15 cellular contexts compared by ENCODE assay signal in the genomic region with DNA sequence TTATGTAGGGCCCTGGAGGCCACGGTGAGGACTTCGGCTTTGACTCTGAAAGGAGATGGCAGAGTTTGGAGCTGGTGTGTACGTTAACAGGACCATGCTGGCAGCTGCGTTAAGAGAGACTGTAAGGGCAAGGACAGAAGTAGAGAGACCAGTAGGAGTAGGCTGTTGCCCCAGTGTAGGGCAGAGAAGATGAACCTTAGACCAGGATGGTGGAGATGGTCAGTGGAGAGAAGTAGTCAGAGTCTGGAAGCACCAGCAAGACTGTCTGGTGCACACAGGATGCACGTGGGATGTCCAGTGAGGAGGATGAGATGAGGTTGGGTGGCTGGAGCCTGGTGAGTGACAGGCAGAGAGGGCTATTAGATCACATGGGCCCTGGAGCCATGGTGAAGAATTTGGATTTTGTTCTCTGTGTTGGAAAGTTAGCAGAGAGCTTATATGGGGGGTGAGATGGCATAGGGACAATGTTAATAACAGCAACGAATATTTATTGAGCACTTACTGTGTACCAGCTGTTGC.
DNase-seq lines count a peak whose midpoint lies in the region; ATAC-seq and TF ChIP-seq lines count a peak whose summit lies in the region.
"Had no signal": no experiment of that assay in that cellular context is flagged by ENCODE, and none has a peak within 500 bp of the region (broad histone marks: within the 10 kb centered on the region; RNA-seq: fewer than 3 reads in every experiment).

No MANE protein-coding gene starts in this region.

- H3K36me3 Mint-ChIP-seq in H9 (ENCODE audit: insufficient read depth in 1 of 3, low read depth in 3 of 3) (no peaks in the 10 kb centered on the region), mesothelial cell of epicardium (no peaks in the 10 kb centered on the region)
- H3K36me3 Mint-ChIP-seq: stimulated activated effector memory CD8-positive, alpha-beta T cell treated with anti-CD3 and anti-CD28 coated beads, Interleukin-12 subunit alpha, Interleukin-12 subunit beta, amount 100 ng/mL, for 72 hours had no signal

- H2BK12ac ChIP-seq in H9 (ENCODE audit: insufficient read length, low read depth, low read length) = no peak overlapping the region

- H3K9me3 Mint-ChIP-seq in H9 = no peaks in the 10 kb centered on the region; a peak in 1 of 5 replicates
- no peaks in the 10 kb centered on the region for H3K9me3 Mint-ChIP-seq in mesothelial cell of epicardium
- H3K9me3 Mint-ChIP-seq: activated CD4-positive, alpha-beta T cell treated with anti-CD3 and anti-CD28 coated beads, Interleukin-2, amount 10 ng/mL, durations not matched to agents 24 days and 14 days; stimulated activated effector memory CD8-positive, alpha-beta T cell treated with anti-CD3 and anti-CD28 coated beads, Interleukin-12 subunit alpha, Interleukin-12 subunit beta, amount 100 ng/mL, for 72 hours had no signal

- H4K5ac ChIP-seq in H9 (ENCODE audit: insufficient read length, low read depth, low read length) = no peak overlapping the region

- H3K27me3 ChIP-seq in H9 (ENCODE audit: insufficient read depth, low read length) (no peaks in the 10 kb centered on the region), WERI-Rb-1 (ENCODE audit: insufficient read depth, low read depth, severe bottlenecking) (no peaks in the 10 kb centered on the region), hepatocyte (no peaks in the 10 kb centered on the region), stomach (no peaks in the 10 kb centered on the region)
- H3K27me3 ChIP-seq: cardiac muscle cell, foreskin keratinocyte, MG63 had no signal

- H3K4me3 ChIP-seq in WERI-Rb-1 (ENCODE audit: low read depth, low read length) (no peak overlapping the region), hepatocyte (no peak overlapping the region), stomach (no peak overlapping the region)
- H3K4me3 ChIP-seq: cardiac muscle cell, MG63 had no signal

- H3K4ac ChIP-seq in H9 (ENCODE audit: low read depth, low read length) = no peak overlapping the region

- H3T11ph ChIP-seq in H9 (ENCODE audit: low read length) = no peak overlapping the region

- no peak overlapping the region for H3K14ac ChIP-seq in H9 (ENCODE audit: insufficient read depth, low read length)

- H3K4me1 Mint-ChIP-seq in H9 = peaks cover 85 to 86% of the 10 kb centered on the region in 2 experiments
- H3K4me1 Mint-ChIP-seq in mesothelial cell of epicardium = peaks cover 57% of the 10 kb centered on the region

- no peak overlapping the region for H3K23ac ChIP-seq in H9 (ENCODE audit: insufficient read length, low read depth, low read length)

- H3K9me2 ChIP-seq in hepatocyte (replicated peaks; ENCODE audit: insufficient read depth) = no peaks in the 10 kb centered on the region

- H3K27me3 Mint-ChIP-seq in H9 (ENCODE audit: low read depth) (peaks cover 1% of the 10 kb centered on the region; the same call in 1 of the 2 replicates), mesothelial cell of epicardium (ENCODE audit: low read depth) (no peaks in the 10 kb centered on the region)
- H3K27me3 Mint-ChIP-seq: activated CD4-positive, alpha-beta T cell treated with anti-CD3 and anti-CD28 coated beads, Interleukin-2, amount 10 ng/mL, durations not matched to agents 24 days and 14 days had no signal

- H3K79me1 ChIP-seq in H9 (ENCODE audit: insufficient read depth, low read depth, low read length, poor library complexity, severe bottlenecking) = peaks cover 4% of the 10 kb centered on the region

- no peak for DNase-seq in H9
- DNase-seq in WERI-Rb-1 = no peak
- no peak for DNase-seq in hepatocyte (ENCODE audit: low spot score)
- no peak for DNase-seq in stomach
- DNase-seq in stimulated activated CD4-positive, alpha-beta T cell treated with anti-CD3 and anti-CD28 coated beads, Interleukin-12 subunit alpha, Interleukin-12 subunit beta, amount 100 ng/mL, for 4 hours = no peak
- DNase-seq in AML-193 (lab: John Stamatoyannopoulos, UW) = no peak
- DNase-seq in mesothelial cell of epicardium (ENCODE audit: low spot score in 2 of 2, unreplicated experiment in 2 of 2) = no peak
- DNase-seq: activated CD4-positive, alpha-beta T cell treated with anti-CD3 and anti-CD28 coated beads, Interleukin-2, amount 10 ng/mL, durations not matched to agents 24 days and 14 days; foreskin keratinocyte; MG63; NCI-H1417 treated with DMSO at 0.1 percent for 48 hours; NCI-H526 had no signal

- H3K79me2 ChIP-seq in H9 (ENCODE audit: insufficient read depth, low read length) (peaks cover 49% of the 10 kb centered on the region; the same call in 1 of the 2 replicates), hepatocyte (peaks cover 73% of the 10 kb centered on the region)

- intact Hi-C loops in stomach (cut with DNase I; ENCODE audit: low total_unique reads) = no loop called here

- H3K4me2 ChIP-seq in H9 (ENCODE audit: insufficient read depth, insufficient read length, low read length) (no peak overlapping the region), hepatocyte (no peak overlapping the region)

- H3K23me2 ChIP-seq in H9 (ENCODE audit: insufficient read length, low read depth, low read length, poor library complexity, severe bottlenecking) = peaks cover 8% of the 10 kb centered on the region

- H2AFZ ChIP-seq in H9 (ENCODE audit: low read length) (no peak overlapping the region), hepatocyte (no peak overlapping the region)

- H3K9ac ChIP-seq in H9 (ENCODE audit: extremely low read depth, insufficient read length, low read length) = no peak overlapping the region

- TF ChIP-seq POLR2A in stomach (IDR thresholded peaks at IDR 0.05) = no peak

- H2BK20ac ChIP-seq in H9 (ENCODE audit: low read depth, low read length, poor library complexity, severe bottlenecking) = no peak overlapping the region

- no peak overlapping the region for H2BK15ac ChIP-seq in H9 (ENCODE audit: low read depth, low read length)

- TF ChIP-seq CTCF in H9 (conservative IDR thresholded peaks at IDR 0.05) (no peak), WERI-Rb-1 (IDR thresholded peaks at IDR 0.05; ENCODE audit: low read depth, low read length) (no peak), hepatocyte (IDR thresholded peaks at IDR 0.05; ENCODE audit: poor library complexity) (no peak), stomach (IDR thresholded peaks at IDR 0.05) (no peak), mesothelial cell of epicardium (IDR thresholded peaks at IDR 0.05; ENCODE audit: unreplicated experiment) (no peak)

- H3K4me3 Mint-ChIP-seq in H9 (peak overlapping the region; percentile 9 to 21; a peak in 4 of 5 replicates), mesothelial cell of epicardium (no peak overlapping the region)
- H3K4me3 Mint-ChIP-seq: activated CD4-positive, alpha-beta T cell treated with anti-CD3 and anti-CD28 coated beads, Interleukin-2, amount 10 ng/mL, durations not matched to agents 24 days and 14 days; stimulated activated effector memory CD8-positive, alpha-beta T cell treated with anti-CD3 and anti-CD28 coated beads, Interleukin-12 subunit alpha, Interleukin-12 subunit beta, amount 100 ng/mL, for 72 hours had no signal

- H3K9me3 ChIP-seq in H9 (ENCODE audit: control insufficient read depth, low read depth, low read length) (no peaks in the 10 kb centered on the region), WERI-Rb-1 (ENCODE audit: severe bottlenecking) (no peaks in the 10 kb centered on the region), hepatocyte (ENCODE audit: low read depth) (no peaks in the 10 kb centered on the region), stomach (no peaks in the 10 kb centered on the region)
- H3K9me3 ChIP-seq: MG63 had no signal

- no peaks in the 10 kb centered on the region for H4K20me1 ChIP-seq in H9 (ENCODE audit: control insufficient read depth, insufficient read depth, insufficient read length)
- H4K20me1 ChIP-seq in hepatocyte (ENCODE audit: insufficient read depth, poor library complexity, severe bottlenecking) = peaks cover 27% of the 10 kb centered on the region

- H2AK5ac ChIP-seq in H9 (ENCODE audit: insufficient read length, low read length) = no peak overlapping the region

- no CpG with 5 or more reads among the region's 6 CpGs for WGBS in H9 (ENCODE audit: extremely low coverage, insufficient read length, low lambda C conversion rate)
- 90% methylated on average over 6 of the region's 6 CpGs for WGBS in hepatocyte (ENCODE audit: low lambda C conversion rate, missing lambda C conversion rate)
- WGBS in stomach, 5 donors = 85 to 89% (median 86%) methylated on average over 6 of the region's 6 CpGs

- H3K27ac Mint-ChIP-seq in H9 = peak overlapping the region in 1 of 3 experiments; percentile 21; a peak in 2 of 7 replicates
- H3K27ac Mint-ChIP-seq in mesothelial cell of epicardium = no peak overlapping the region
- H3K27ac Mint-ChIP-seq: activated CD4-positive, alpha-beta T cell treated with anti-CD3 and anti-CD28 coated beads, Interleukin-2, amount 10 ng/mL, durations not matched to agents 24 days and 14 days; stimulated activated effector memory CD8-positive, alpha-beta T cell treated with anti-CD3 and anti-CD28 coated beads, Interleukin-12 subunit alpha, Interleukin-12 subunit beta, amount 100 ng/mL, for 72 hours had no signal

- no peak overlapping the region for H3K18ac ChIP-seq in H9 (ENCODE audit: insufficient read length, low read depth, low read length)

- no peak overlapping the region for H4K8ac ChIP-seq in H9 (replicated peaks; ENCODE audit: insufficient read length, low read depth, low read length)

- H3K4me1 ChIP-seq in H9 (ENCODE audit: insufficient read depth, low read length) (peaks cover 33% of the 10 kb centered on the region), hepatocyte (ENCODE audit: insufficient read depth) (peaks cover 47% of the 10 kb centered on the region), stomach (peaks cover 49 to 91% (median 86%) of the 10 kb centered on the region in 4 donors)

- H3K36me3 ChIP-seq in WERI-Rb-1 = no peaks in the 10 kb centered on the region
- no peaks in the 10 kb centered on the region for H3K36me3 ChIP-seq in hepatocyte (replicated peaks; ENCODE audit: insufficient read depth, low read depth)
- H3K36me3 ChIP-seq in stomach = no peaks in the 10 kb centered on the region
- H3K36me3 ChIP-seq: cardiac muscle cell, MG63 had no signal

- H2BK120ac ChIP-seq in H9 (ENCODE audit: low read depth, low read length, poor library complexity, severe bottlenecking) = no peak overlapping the region

- no peak overlapping the region for H4K91ac ChIP-seq in H9 (ENCODE audit: insufficient read length, low read depth, low read length)

- no peak overlapping the region for H2BK5ac ChIP-seq in H9 (ENCODE audit: insufficient read length, low read length)

- ATAC-seq in HG03025 (IDR thresholded peaks at IDR 0.05; ENCODE audit: low FRiP score, unreplicated experiment) = no peak
- ATAC-seq: foreskin keratinocyte; stimulated activated effector memory CD8-positive, alpha-beta T cell treated with anti-CD3 and anti-CD28 coated beads, Interleukin-12 subunit alpha, Interleukin-12 subunit beta, amount 100 ng/mL, for 72 hours had no signal

- TF ChIP-seq EP300 in stomach (IDR thresholded peaks at IDR 0.05) = no peak

- H3K27ac ChIP-seq in H9 (ENCODE audit: insufficient read length, low read depth, low read length) (no peak overlapping the region), WERI-Rb-1 (peak overlapping the region; percentile 71; the same call in 1 of the 2 replicates), hepatocyte (peak overlapping the region; percentile 79), stomach (peak overlapping the region in 3 of 5 donors; percentile 84 to 90 (median 85))
- H3K27ac ChIP-seq: cardiac muscle cell, foreskin keratinocyte had no signal

- H3K56ac ChIP-seq in H9 (ENCODE audit: insufficient read length, low read depth, low read length) = no peak overlapping the region
